In genomic region chr10:3961082-3961481, GRCh38 we compare ENCODE assay signal across 10 cellular contexts.
DNase-seq lines count a peak whose midpoint lies in the region; ATAC-seq lines count a peak whose summit lies in the region.
"Had no signal": no experiment of that assay in that cellular context is flagged by ENCODE, and none has a peak within 500 bp of the region (broad histone marks: within the 10 kb centered on the region; RNA-seq: fewer than 3 reads in every experiment).

No MANE protein-coding gene starts in this region.

- H3K27ac Mint-ChIP-seq in activated naive CD8-positive, alpha-beta T cell treated with anti-CD3 and anti-CD28 coated beads, Interleukin-2, amount 50 U/mL, for 24 hours, result peak overlapping the region; percentile 59

- no peak overlapping the region for H3K4me3 Mint-ChIP-seq in activated naive CD8-positive, alpha-beta T cell treated with anti-CD3 and anti-CD28 coated beads, Interleukin-2, amount 50 U/mL, for 24 hours

- no peaks in the 10 kb centered on the region for H3K9me3 Mint-ChIP-seq in activated naive CD8-positive, alpha-beta T cell treated with anti-CD3 and anti-CD28 coated beads, Interleukin-2, amount 50 U/mL, for 24 hours

- DNase-seq in stimulated activated CD4-positive, alpha-beta T cell treated with anti-CD3 and anti-CD28 coated beads, Interleukin-4, amount 100 ng/mL, for 24 hours, result peak; percentile 35
- no peak for DNase-seq in stimulated activated CD4-positive, alpha-beta T cell treated with anti-CD3 and anti-CD28 coated beads, Interleukin-2, amount 100 ng/mL, for 48 hours
- DNase-seq in Jurkat, Clone E6-1 (ENCODE audit: low read depth, low spot score), result peak; percentile 63
- DNase-seq in activated naive CD8-positive, alpha-beta T cell treated with anti-CD3 and anti-CD28 coated beads, Interleukin-2, amount 50 U/mL, for 24 hours, result no peak
- no peak for DNase-seq in sciatic nerve (ENCODE audit: low spot score)
- DNase-seq: COR-L47, NCI-H1092 treated with DMSO at 0.1 percent for 48 hours had no signal

- intact Hi-C loops in sciatic nerve (cut with DNase I), result no loop called here

- H3K4me1 Mint-ChIP-seq in activated naive CD8-positive, alpha-beta T cell treated with anti-CD3 and anti-CD28 coated beads, Interleukin-2, amount 50 U/mL, for 24 hours, result peaks cover 24% of the 10 kb centered on the region

- no peak overlapping the region for H3K4me3 ChIP-seq in Jurkat, Clone E6-1 (ENCODE audit: low read length)

- H3K36me3 Mint-ChIP-seq in activated naive CD8-positive, alpha-beta T cell treated with anti-CD3 and anti-CD28 coated beads, Interleukin-2, amount 50 U/mL, for 24 hours (ENCODE audit: low read depth), result no peaks in the 10 kb centered on the region

- H3K27me3 Mint-ChIP-seq in activated naive CD8-positive, alpha-beta T cell treated with anti-CD3 and anti-CD28 coated beads, Interleukin-2, amount 50 U/mL, for 24 hours, result no peaks in the 10 kb centered on the region

- ATAC-seq in activated naive CD8-positive, alpha-beta T cell treated with anti-CD3 and anti-CD28 coated beads, Interleukin-2, amount 50 U/mL, for 24 hours, result peak; percentile 96
- ATAC-seq in HG03095 (IDR thresholded peaks at IDR 0.05; ENCODE audit: unreplicated experiment) (no peak), sciatic nerve (no peak), HG02623 (IDR thresholded peaks at IDR 0.05; ENCODE audit: unreplicated experiment) (no peak), GM19395 (IDR thresholded peaks at IDR 0.05; ENCODE audit: unreplicated experiment) (no peak)

Comparison
In these comparisons a context has a peak if more than half of its experiments do, and no peak if none do; other contexts are left out.
1. DNase-seq: peak in stimulated activated CD4-positive, alpha-beta T cell treated with anti-CD3 and anti-CD28 coated beads, Interleukin-4, amount 100 ng/mL, for 24 hours (single experiment) and Jurkat, Clone E6-1 (single experiment); none in stimulated activated CD4-positive, alpha-beta T cell treated with anti-CD3 and anti-CD28 coated beads, Interleukin-2, amount 100 ng/mL, for 48 hours (0 of 2), activated naive CD8-positive, alpha-beta T cell treated with anti-CD3 and anti-CD28 coated beads, Interleukin-2, amount 50 U/mL, for 24 hours (single experiment) and sciatic nerve (single experiment).